Comparison of ENCODE assay signal across 17 cellular contexts in the genomic region with DNA sequence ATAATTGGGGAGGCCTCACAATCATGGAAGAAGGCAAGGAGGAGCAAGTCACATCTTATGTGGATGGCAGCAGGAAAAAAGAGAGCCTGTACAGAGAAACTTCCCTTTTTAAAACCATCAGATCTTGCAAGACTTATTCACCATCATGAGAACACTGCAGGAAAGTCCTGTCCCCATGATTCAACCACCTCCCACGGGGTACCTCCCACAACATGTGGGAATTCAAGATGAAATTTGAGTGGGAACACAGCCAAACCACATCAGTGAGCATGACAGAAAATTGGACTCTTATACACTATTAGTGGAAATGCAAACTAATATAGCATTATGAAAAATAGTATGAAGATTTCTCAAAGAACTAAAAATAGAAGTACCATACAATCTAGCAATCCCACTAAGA.
A peak's percentile ranks its signal among the peaks of the same experiment; 100 is the strongest.
DNase-seq lines count a peak whose midpoint lies in the region; ATAC-seq, FAIRE-seq and TF ChIP-seq lines count a peak whose summit lies in the region.
"Had no signal": no experiment of that assay in that cellular context is flagged by ENCODE, and none has a peak within 500 bp of the region (broad histone marks: within the 10 kb centered on the region; RNA-seq: fewer than 3 reads in every experiment).

No MANE protein-coding gene starts in this region.

- no peaks in the 10 kb centered on the region for H3K36me3 ChIP-seq in bronchial epithelial cell (ENCODE audit: control insufficient read depth, insufficient read depth, low read length)
- H3K36me3 ChIP-seq: colonic mucosa had no signal

- no peak for TF ChIP-seq CTCF in AG09319 (IDR thresholded peaks at IDR 0.05; ENCODE audit: low read depth, low read length)
- no peak for TF ChIP-seq CTCF in bronchial epithelial cell (IDR thresholded peaks at IDR 0.05; ENCODE audit: insufficient read depth, low read length, severe bottlenecking)

- no peak for FAIRE-seq in bronchial epithelial cell (lab: Jason Lieb, UNC)
- FAIRE-seq: D721Med had no signal

- no peak for ATAC-seq in GM18498 (IDR thresholded peaks at IDR 0.05; ENCODE audit: unreplicated experiment)
- no peak for ATAC-seq in HG03439 (IDR thresholded peaks at IDR 0.05; ENCODE audit: unreplicated experiment)
- no peak for ATAC-seq in GM21723 (IDR thresholded peaks at IDR 0.05; ENCODE audit: unreplicated experiment)

- no peak overlapping the region for H3K4me3 ChIP-seq in bronchial epithelial cell (ENCODE audit: low read depth, low read length)
- H3K4me3 ChIP-seq: colonic mucosa, testis had no signal

- peak; percentile 27 for DNase-seq in AG09319 (ENCODE audit: extremely low read depth, low read depth)
- peak; percentile 82 for DNase-seq in M059J (ENCODE audit: low read depth)
- peak; percentile 95 for DNase-seq in bronchial epithelial cell (ENCODE audit: low read depth)
- peak; percentile 33 for DNase-seq in kidney glomerular epithelial cell (lab: John Stamatoyannopoulos, UW)
- no peak for DNase-seq in 8988T
- DNase-seq: activated CD4-positive, CD25-positive, alpha-beta regulatory T cell treated with anti-CD3 and anti-CD28 coated beads, Interleukin-2, amount 50 U/mL, for 72 hours; activated T-cell treated with anti-CD3 and anti-CD28 coated beads for 4 hours; colonic mucosa; immature natural killer cell; NCI-H1436 treated with DMSO at 0.1 percent for 48 hours; NCI-H510A; posterior cingulate gyrus; testis had no signal

- no peaks in the 10 kb centered on the region for H3K27me3 ChIP-seq in bronchial epithelial cell (ENCODE audit: control insufficient read depth, insufficient read depth, low read length)
- H3K27me3 ChIP-seq: colonic mucosa, testis had no signal
